1 cellular context compared by ENCODE assay signal in the genomic region with DNA sequence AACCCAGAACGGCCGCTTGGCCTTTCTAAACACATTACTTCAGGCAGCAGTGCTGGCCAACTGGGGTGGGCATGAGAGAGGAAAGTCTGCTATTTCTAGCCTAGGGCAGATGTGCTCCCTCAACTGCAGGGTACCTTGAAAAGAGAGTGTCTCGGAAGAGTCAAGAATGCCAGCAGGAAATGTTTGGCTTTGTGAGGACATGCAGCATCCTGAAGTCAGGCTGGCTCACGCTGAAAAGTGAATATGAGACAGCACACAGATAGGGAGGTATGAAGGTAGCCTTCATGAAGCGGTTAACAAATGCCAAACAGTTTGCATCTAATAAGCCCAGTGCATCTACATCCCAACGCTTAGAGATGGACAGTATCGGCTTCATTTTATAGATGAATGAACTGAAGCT.
TF ChIP-seq lines count a peak whose summit lies in the region.

No MANE protein-coding gene starts in this region.

TF ChIP-seq in IMR-90, 13 proteins besides CTCF, POLR2A, EP300 and RAD21:
- TF ChIP-seq, protein P1, sequence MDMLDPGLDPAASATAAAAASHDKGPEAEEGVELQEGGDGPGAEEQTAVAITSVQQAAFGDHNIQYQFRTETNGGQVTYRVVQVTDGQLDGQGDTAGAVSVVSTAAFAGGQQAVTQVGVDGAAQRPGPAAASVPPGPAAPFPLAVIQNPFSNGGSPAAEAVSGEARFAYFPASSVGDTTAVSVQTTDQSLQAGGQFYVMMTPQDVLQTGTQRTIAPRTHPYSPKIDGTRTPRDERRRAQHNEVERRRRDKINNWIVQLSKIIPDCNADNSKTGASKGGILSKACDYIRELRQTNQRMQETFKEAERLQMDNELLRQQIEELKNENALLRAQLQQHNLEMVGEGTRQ (IDR thresholded peaks at IDR 0.05; ENCODE audit: low read depth, low read length): no peak
- no peak for TF ChIP-seq NFE2L2 (IDR thresholded peaks at IDR 0.05; ENCODE audit: low read depth, low read length)
- no peak for TF ChIP-seq CHD1 (IDR thresholded peaks at IDR 0.05; ENCODE audit: low read depth, low read length)
- no peak for TF ChIP-seq MAZ (IDR thresholded peaks at IDR 0.05; ENCODE audit: borderline replicate concordance, low read depth, low read length)
